Comparison of ENCODE assay signal across 20 cellular contexts in the genomic region with DNA sequence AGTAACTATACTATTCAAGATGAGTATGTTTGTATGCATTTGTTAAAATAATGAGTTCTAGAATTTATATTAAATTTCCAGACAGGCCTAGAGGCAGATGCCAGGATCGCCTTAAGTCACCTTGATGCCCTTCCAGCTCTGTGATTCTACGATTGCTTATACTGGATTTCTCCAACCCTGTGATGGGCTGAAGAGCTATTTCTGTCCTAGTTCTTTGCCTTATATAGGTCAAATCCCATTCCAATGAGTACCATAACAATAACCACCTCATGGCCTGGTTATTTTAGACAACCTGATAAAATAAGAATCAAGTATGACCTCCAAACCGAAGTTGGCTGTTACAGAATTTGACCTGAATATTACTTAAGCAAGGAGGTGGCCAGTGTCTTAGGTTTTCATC.
DNase-seq lines count a peak whose midpoint lies in the region; ATAC-seq, FAIRE-seq and TF ChIP-seq lines count a peak whose summit lies in the region.
"Had no signal": no experiment of that assay in that cellular context is flagged by ENCODE, and none has a peak within 500 bp of the region (broad histone marks: within the 10 kb centered on the region; RNA-seq: fewer than 3 reads in every experiment).

No MANE protein-coding gene starts in this region.

- H3K9ac ChIP-seq in adipocyte (ENCODE audit: low read length) (peak overlapping the region; percentile 57), fibroblast of lung (ENCODE audit: insufficient read depth, low read length) (no peak overlapping the region)

- TF ChIP-seq CTCF in fibroblast of lung (conservative IDR thresholded peaks at IDR 0.05 in 1 of 2, IDR thresholded peaks at IDR 0.05 in 1 of 2; ENCODE audit: low read depth in 1 of 2, low read length in 2 of 2) (no peak), thoracic aorta (IDR thresholded peaks at IDR 0.05) (no peak), heart left ventricle (IDR thresholded peaks at IDR 0.05) (no peak), pancreas (IDR thresholded peaks at IDR 0.05) (no peak)

- H3K4me3 ChIP-seq in adipocyte (ENCODE audit: low read length): no peak overlapping the region
- no peak overlapping the region for H3K4me3 ChIP-seq in fibroblast of lung (replicated peaks in 1 of 4; ENCODE audit: control extremely low read depth in 1 of 4, insufficient read depth in 1 of 4, low read depth in 3 of 4, low read length in 4 of 4)
- H3K4me3 ChIP-seq in thoracic aorta: no peak overlapping the region
- no peak overlapping the region for H3K4me3 ChIP-seq in heart left ventricle
- H3K4me3 ChIP-seq in pancreas: no peak overlapping the region
- H3K4me3 ChIP-seq: SK-N-MC had no signal

- H3K27ac ChIP-seq in fibroblast of lung (ENCODE audit: insufficient read depth, low read length): peak overlapping the region; percentile 60
- peak overlapping the region; percentile 87 to 95 for H3K27ac ChIP-seq in thoracic aorta
- peak overlapping the region in 1 of 12 donors; percentile 33 for H3K27ac ChIP-seq in heart left ventricle
- H3K27ac ChIP-seq in pancreas: no peak overlapping the region
- H3K27ac ChIP-seq: SK-N-MC had no signal

- H3K4me2 ChIP-seq in fibroblast of lung (ENCODE audit: extremely low read depth, insufficient read depth, low read length): no peak overlapping the region

- H3K27me3 ChIP-seq in adipocyte (replicated peaks; ENCODE audit: control insufficient read depth, insufficient read depth, low read length) (no peaks in the 10 kb centered on the region), fibroblast of lung (ENCODE audit: control insufficient read depth, insufficient read depth, low read length) (no peaks in the 10 kb centered on the region), thoracic aorta (replicated peaks; ENCODE audit: insufficient read depth) (no peaks in the 10 kb centered on the region), heart left ventricle (no peaks in the 10 kb centered on the region), pancreas (no peaks in the 10 kb centered on the region)

- no peak for ATAC-seq in thoracic aorta (ENCODE audit: insufficient number of reproducible peaks, low FRiP score, low read depth)
- no peak for ATAC-seq in heart left ventricle
- ATAC-seq in HG02623 (IDR thresholded peaks at IDR 0.05; ENCODE audit: unreplicated experiment): no peak
- no peak for ATAC-seq in pancreas
- ATAC-seq: Right ventricle myocardium inferior had no signal

- no peaks in the 10 kb centered on the region for H4K20me1 ChIP-seq in fibroblast of lung (ENCODE audit: control insufficient read depth, extremely low read depth, insufficient read depth, low read length)

- H2AFZ ChIP-seq in fibroblast of lung (ENCODE audit: low read length): no peak overlapping the region

- TF ChIP-seq POLR2A in heart left ventricle (IDR thresholded peaks at IDR 0.05): no peak

- H3K9me3 ChIP-seq in adipocyte (ENCODE audit: control insufficient read depth, low read length) (no peaks in the 10 kb centered on the region), fibroblast of lung (ENCODE audit: control insufficient read depth, insufficient read depth, low read depth, low read length) (no peaks in the 10 kb centered on the region), thoracic aorta (no peaks in the 10 kb centered on the region), heart left ventricle (no peaks in the 10 kb centered on the region), pancreas (no peaks in the 10 kb centered on the region)

- H3K36me3 ChIP-seq in adipocyte (ENCODE audit: control insufficient read depth, insufficient read depth, low read length, severe bottlenecking) (no peaks in the 10 kb centered on the region), fibroblast of lung (ENCODE audit: control insufficient read depth, insufficient read depth, low read length) (peaks cover 1% of the 10 kb centered on the region), thoracic aorta (no peaks in the 10 kb centered on the region), heart left ventricle (no peaks in the 10 kb centered on the region), pancreas (no peaks in the 10 kb centered on the region)

- intact Hi-C loops in heart left ventricle (cut with DNase I): loop anchor here in 1 of 10 donors (5.0 kb wide), 1 partner anchor 93 kb away; no protein-coding TSS in a partner anchor
- intact Hi-C loops in pancreas (cut with DNase I): no loop called here

- DNase-seq in HTR-8/SVneo (ENCODE audit: insufficient read length, low spot score): no peak
- DNase-seq in adipocyte (ENCODE audit: low read depth): no peak
- DNase-seq in fibroblast of lung (ENCODE audit: low read depth in 2 of 2): no peak
- DNase-seq in thoracic aorta (ENCODE audit: low spot score): no peak
- DNase-seq in islet precursor cell: no peak
- DNase-seq in heart left ventricle: no peak
- no peak for DNase-seq in pancreas
- DNase-seq: CD8-positive, alpha-beta memory T cell; DND-41; HCEC 1CT; KG1; NCI-H1048; NCI-H1436 treated with DMSO at 0.1 percent for 48 hours; NCI-H2029 treated with DMSO at 0.1 percent for 48 hours; NCI-H2171 treated with DMSO at 0.1 percent for 48 hours; NCI-H774 had no signal

- 64 to 75% (median 67%) methylated on average over 3 of the region's 3 CpGs for WGBS in heart left ventricle, 4 donors
- 92 to 93% methylated on average over 3 of the region's 3 CpGs for WGBS in pancreas, 2 donors

- H3K79me2 ChIP-seq in fibroblast of lung (ENCODE audit: control insufficient read depth, insufficient read depth, low read length): peaks cover 79% of the 10 kb centered on the region

- peak; percentile 72 for FAIRE-seq in HTR-8/SVneo (lab: Jason Lieb, UNC)
- no peak for FAIRE-seq in pancreas (lab: Jason Lieb, UNC)
- FAIRE-seq: G401.6 had no signal

- H3K4me1 ChIP-seq in adipocyte (ENCODE audit: control insufficient read depth, insufficient read depth, low read length) (peaks cover 72% of the 10 kb centered on the region), fibroblast of lung (ENCODE audit: control insufficient read depth, extremely low read depth, insufficient read depth, low read length) (peaks cover 33% of the 10 kb centered on the region), thoracic aorta (ENCODE audit: control insufficient read depth in 1 of 2, low read depth in 2 of 2) (peaks cover 34 to 88% of the 10 kb centered on the region in 2 donors), heart left ventricle (peaks cover 0 to 36% (median 5%) of the 10 kb centered on the region in 12 donors), pancreas (no peaks in the 10 kb centered on the region)

Comparison
In these comparisons a context has a peak if more than half of its experiments do, and no peak if none do; other contexts are left out.
1. H3K27ac ChIP-seq: peak in fibroblast of lung (single experiment) and thoracic aorta (2 of 2); none in pancreas (0 of 4).